In genomic region chr7:30754315-30754877, GRCh38 we compare ENCODE assay signal across 19 cellular contexts. TPM values are rescaled to one million over a fixed set of nuclear protein-coding genes. Genes with fewer than 3 reads are reported as not detected.
A peak's percentile ranks its signal among the peaks of the same experiment; 100 is the strongest.
DNase-seq lines count a peak whose midpoint lies in the region; ATAC-seq and TF ChIP-seq lines count a peak whose summit lies in the region.
"Had no signal": no experiment of that assay in that cellular context is flagged by ENCODE, and none has a peak within 500 bp of the region (broad histone marks: within the 10 kb centered on the region; RNA-seq: fewer than 3 reads in every experiment).

No MANE protein-coding gene starts in this region.

- H3K4me2 ChIP-seq in trophoblast cell (ENCODE audit: low read length) = no peak overlapping the region
- H3K4me2 ChIP-seq: A549 had no signal

- no peak overlapping the region for H3K14ac ChIP-seq in trophoblast cell (ENCODE audit: low read length)

- H4K12ac ChIP-seq in trophoblast cell (ENCODE audit: low read depth, low read length) = no peak overlapping the region

- POLR2A ChIA-PET in HEK293 (lab: Yijun Ruan, JAX) = no interaction called here

- H2BK5ac ChIP-seq in trophoblast cell (ENCODE audit: low read depth, low read length, poor library complexity) = no peak overlapping the region

- DNase-seq in ascending aorta (ENCODE audit: low spot score in 2 of 2) (no peak), left lung (no peak), trophoblast cell (no peak), HuH-7 (ENCODE audit: low spot score) (no peak), colonic mucosa (no peak)
- DNase-seq in stimulated activated CD4-positive, alpha-beta T cell treated with anti-CD3 and anti-CD28 coated beads, Interleukin-4, amount 100 ng/mL, for 24 hours = no peak
- DNase-seq: CD4-positive, alpha-beta memory T cell; GF-D8; GOT3; NCI-H1417; NCI-H187; NCI-H226; NCI-H524; NCI-H82; OCI-M1; SHP77 treated with DMSO at 0.1 percent for 48 hours had no signal

- H3K4me3 ChIP-seq in HEK293 (ENCODE audit: low read depth, low read length) (no peak overlapping the region), ascending aorta (peak overlapping the region in 1 of 2 donors; percentile 71), left lung (peak overlapping the region; percentile 29 to 43), trophoblast cell (ENCODE audit: low read depth, low read length) (peak overlapping the region; percentile 37), colonic mucosa (no peak overlapping the region)
- H3K4me3 ChIP-seq: A549 had no signal

- CTCF ChIA-PET in HEK293 (lab: Yijun Ruan, JAX) = interaction anchor here (0.6 kb wide), 1 partner anchor 379 kb away, joined by 3 read pairs; no protein-coding TSS in a partner anchor

- H4K91ac ChIP-seq in trophoblast cell (ENCODE audit: low read depth, low read length) = no peak overlapping the region

- H3K4me1 ChIP-seq in HEK293 (ENCODE audit: control insufficient read depth, insufficient read depth, low read length) = no peaks in the 10 kb centered on the region
- peaks cover 3 to 48% of the 10 kb centered on the region in 2 donors for H3K4me1 ChIP-seq in ascending aorta
- H3K4me1 ChIP-seq in left lung = peaks cover 8 to 35% of the 10 kb centered on the region in 2 donors
- peaks cover 0 to 3% of the 10 kb centered on the region in 2 experiments for H3K4me1 ChIP-seq in trophoblast cell (ENCODE audit: control insufficient read depth in 1 of 2, insufficient read depth in 2 of 2, low read length in 2 of 2)
- no peaks in the 10 kb centered on the region for H3K4me1 ChIP-seq in colonic mucosa
- H3K4me1 ChIP-seq: A549 had no signal

- H3K4ac ChIP-seq in trophoblast cell (ENCODE audit: low read depth, low read length) = no peak overlapping the region

- no peak overlapping the region for H2AFZ ChIP-seq in trophoblast cell (ENCODE audit: insufficient read depth, low read length, poor library complexity)

- H3K36me3 ChIP-seq in HEK293 (ENCODE audit: control insufficient read depth in 2 of 2, insufficient read depth in 1 of 2, low read length in 2 of 2) (no peaks in the 10 kb centered on the region), ascending aorta (peaks cover 0 to 7% of the 10 kb centered on the region in 2 donors), left lung (no peaks in the 10 kb centered on the region), trophoblast cell (ENCODE audit: control insufficient read depth in 1 of 2, insufficient read depth in 2 of 2, low read length in 2 of 2) (no peaks in the 10 kb centered on the region), colonic mucosa (no peaks in the 10 kb centered on the region)

- no peaks in the 10 kb centered on the region for H3K79me1 ChIP-seq in trophoblast cell (ENCODE audit: low read length)

- H4K8ac ChIP-seq in trophoblast cell (ENCODE audit: low read depth, low read length) = no peak overlapping the region

- H2AK5ac ChIP-seq in trophoblast cell (ENCODE audit: low read length) = no peak overlapping the region

- no peak overlapping the region for H3K18ac ChIP-seq in trophoblast cell (ENCODE audit: low read length)

- intact Hi-C loops in ascending aorta (cut with DNase I) (loop anchor here (5.0 kb wide), 1 partner anchor 158 kb away; the partner anchor contains the start of gene AQP1), left lung (cut with DNase I) (no loop called here), colonic mucosa (cut with DNase I) (no loop called here)

- no peak for ATAC-seq in left lung

- H3K27ac ChIP-seq in HEK293 (ENCODE audit: extremely low read depth, low read depth, low read length) (no peak overlapping the region), ascending aorta (peak overlapping the region; percentile 81 to 91), left lung (no peak overlapping the region), trophoblast cell (ENCODE audit: low read depth, low read length) (no peak overlapping the region), colonic mucosa (no peak overlapping the region)
- H3K27ac ChIP-seq: A549 had no signal

- 100% methylated on average over 3 of the region's 6 CpGs for WGBS in trophoblast cell (ENCODE audit: extremely low coverage, insufficient coverage, insufficient read length)

- H3K9me3 ChIP-seq in HEK293 (ENCODE audit: control insufficient read depth, insufficient read depth, low read depth, low read length) = no peaks in the 10 kb centered on the region
- no peaks in the 10 kb centered on the region for H3K9me3 ChIP-seq in ascending aorta
- no peaks in the 10 kb centered on the region for H3K9me3 ChIP-seq in left lung
- peaks cover 9% of the 10 kb centered on the region for H3K9me3 ChIP-seq in trophoblast cell (ENCODE audit: insufficient read depth, low read depth, low read length)
- H3K9me3 ChIP-seq in colonic mucosa = no peaks in the 10 kb centered on the region
- H3K9me3 ChIP-seq: A549 had no signal

- no peak overlapping the region for H3K9ac ChIP-seq in trophoblast cell (ENCODE audit: low read length)
- H3K9ac ChIP-seq in colonic mucosa (ENCODE audit: low read depth in 2 of 2, low read length in 2 of 2) = no peak overlapping the region

- H2BK12ac ChIP-seq in trophoblast cell (ENCODE audit: low read length) = no peak overlapping the region

- TF ChIP-seq CTCF in HEK293 (tag by site-specific recombination; IDR thresholded peaks at IDR 0.05) (no peak), ascending aorta (IDR thresholded peaks at IDR 0.05) (no peak), left lung (IDR thresholded peaks at IDR 0.05) (no peak), colonic mucosa (IDR thresholded peaks at IDR 0.05) (no peak)

- H2BK120ac ChIP-seq in trophoblast cell (ENCODE audit: insufficient read depth, low read length, poor library complexity) = no peak overlapping the region

- no peaks in the 10 kb centered on the region for H3K27me3 ChIP-seq in ascending aorta
- H3K27me3 ChIP-seq in left lung = no peaks in the 10 kb centered on the region
- H3K27me3 ChIP-seq in trophoblast cell (ENCODE audit: insufficient read depth, low read length) = no peaks in the 10 kb centered on the region
- H3K27me3 ChIP-seq in colonic mucosa = no peaks in the 10 kb centered on the region

- no peak overlapping the region for H3K23ac ChIP-seq in trophoblast cell (ENCODE audit: low read length)

- H3K79me2 ChIP-seq in trophoblast cell (ENCODE audit: control insufficient read depth, insufficient read depth, low read length, poor library complexity) = no peaks in the 10 kb centered on the region

TF ChIP-seq in HEK293, 187 proteins besides CTCF, POLR2A, EP300 and RAD21:
- TF ChIP-seq ZBTB17 (tag by site-specific recombination; IDR thresholded peaks at IDR 0.05) (peak; percentile 97), ZNF510 (tag by site-specific recombination; IDR thresholded peaks at IDR 0.05; ENCODE audit: insufficient replicate concordance) (no peak), ZNF571 (tag by site-specific recombination; IDR thresholded peaks at IDR 0.05) (0 out of 2 replicates have a peak, but pooled peaks have one; percentile 13), ZNF366 (tag by site-specific recombination; conservative IDR thresholded peaks at IDR 0.05) (peak; percentile 97)

RNA-seq across cellular contexts. Expression of gene INMT, which starts 2.5 kb away (rescaled TPM):
- total RNA-seq in ascending aorta (51.8 TPM), left lung (100 to 1,000 TPM; 123 to 164 TPM), colonic mucosa (1 to 10 TPM; 2.3 to 6.0 TPM)
- 0.33 and 0.38 TPM in 2 replicates for polyA plus RNA-seq in trophoblast cell (2013)
- total RNA-seq: M059J had no signal
- polyA plus RNA-seq: A549 had no signal

RNA-seq across cellular contexts. Expression of gene MINDY4, which starts 16.8 kb away (rescaled TPM):
- total RNA-seq in ascending aorta = 6.0 TPM
- 1 to 10 TPM; 8.0 to 9.4 TPM for total RNA-seq in left lung
- 2.8 and 3.4 TPM in 2 replicates for polyA plus RNA-seq in trophoblast cell (2013)
- 1 to 10 TPM; 2.2 to 4.2 TPM for total RNA-seq in colonic mucosa

Comparison
In these comparisons a context has a peak if more than half of its experiments do, and no peak if none do; other contexts are left out.
1. H3K27ac ChIP-seq: peak in ascending aorta (2 of 2); none in HEK293 (single experiment), left lung (0 of 2), trophoblast cell (single experiment) and colonic mucosa (single experiment).
2. H3K4me3 ChIP-seq: peak in left lung (2 of 2) and trophoblast cell (single experiment); none in HEK293 (single experiment) and colonic mucosa (single experiment).